14 cellular contexts compared by ENCODE assay signal in genomic region chr12:1927751-1928351, GRCh38. TPM values are rescaled to one million over a fixed set of nuclear protein-coding genes. Genes with fewer than 3 reads are reported as not detected.
DNase-seq lines count a peak whose midpoint lies in the region; ATAC-seq and TF ChIP-seq lines count a peak whose summit lies in the region.
"Had no signal": no experiment of that assay in that cellular context is flagged by ENCODE, and none has a peak within 500 bp of the region (broad histone marks: within the 10 kb centered on the region; RNA-seq: fewer than 3 reads in every experiment).

No MANE protein-coding gene starts in this region.

- H3K27me3 Mint-ChIP-seq in neural crest cell (ENCODE audit: low read depth) (no peaks in the 10 kb centered on the region), GM23338 (ENCODE audit: insufficient read depth, low read depth, poor library complexity) (peaks cover 16% of the 10 kb centered on the region)
- H3K27me3 Mint-ChIP-seq: activated CD4-positive, alpha-beta T cell treated with anti-CD3 and anti-CD28 coated beads for 36 hours had no signal

- no peak for ATAC-seq in GM23338
- ATAC-seq in left lung = no peak
- ATAC-seq: activated CD4-positive, alpha-beta T cell treated with anti-CD3 and anti-CD28 coated beads for 36 hours; pancreas had no signal

- H3K27ac Mint-ChIP-seq in neural crest cell (ENCODE audit: unreplicated experiment) (peak overlapping the region; percentile 57), GM23338 (no peak overlapping the region)
- H3K27ac Mint-ChIP-seq: activated CD4-positive, alpha-beta T cell treated with anti-CD3 and anti-CD28 coated beads for 36 hours had no signal

- H3K36me3 Mint-ChIP-seq in neural crest cell (ENCODE audit: low read depth) (no peaks in the 10 kb centered on the region), GM23338 (ENCODE audit: low read depth) (no peaks in the 10 kb centered on the region)

- H3K9me3 Mint-ChIP-seq in neural crest cell (no peaks in the 10 kb centered on the region), GM23338 (no peaks in the 10 kb centered on the region)

- TF ChIP-seq CTCF in fibroblast of pulmonary artery (IDR thresholded peaks at IDR 0.05; ENCODE audit: low read length, missing control alignments) (no peak), neural crest cell (conservative IDR thresholded peaks at IDR 0.05) (no peak), GM23338 (conservative IDR thresholded peaks at IDR 0.05; ENCODE audit: low read depth in 2 of 2) (no peak), left lung (IDR thresholded peaks at IDR 0.05) (no peak)

- H3K27me3 ChIP-seq in Karpas-422 (ENCODE audit: low read length) = no peaks in the 10 kb centered on the region
- no peaks in the 10 kb centered on the region for H3K27me3 ChIP-seq in GM23338 (ENCODE audit: insufficient read depth)
- H3K27me3 ChIP-seq in left lung = peaks cover 0 to 51% of the 10 kb centered on the region in 2 donors
- H3K27me3 ChIP-seq: pancreas had no signal

- H3K4me2 ChIP-seq in Karpas-422 (ENCODE audit: low read depth, low read length, poor library complexity, severe bottlenecking) = no peak overlapping the region
- no peak overlapping the region for H3K4me2 ChIP-seq in GM23338
- H3K4me2 ChIP-seq: PC-9 had no signal

- no peaks in the 10 kb centered on the region for H3K36me3 ChIP-seq in Karpas-422 (ENCODE audit: insufficient read depth, low read length)
- H3K36me3 ChIP-seq in GM23338 (ENCODE audit: insufficient read depth) = no peaks in the 10 kb centered on the region
- H3K36me3 ChIP-seq in left lung = no peaks in the 10 kb centered on the region
- H3K36me3 ChIP-seq: pancreas had no signal

- H3K27ac ChIP-seq in Karpas-422 (ENCODE audit: low read length) (no peak overlapping the region), GM23338 (ENCODE audit: low read depth) (no peak overlapping the region), left lung (no peak overlapping the region)
- H3K27ac ChIP-seq: HL-60, pancreas, PC-9 had no signal

- intact Hi-C loops in left lung (cut with DNase I) = no loop called here

- H4K20me1 ChIP-seq in Karpas-422 (ENCODE audit: insufficient read depth, low read depth, low read length) (no peaks in the 10 kb centered on the region), GM23338 (replicated peaks; ENCODE audit: insufficient read depth) (no peaks in the 10 kb centered on the region)

- no peaks in the 10 kb centered on the region for H3K9me3 ChIP-seq in Karpas-422 (ENCODE audit: low read length)
- no peaks in the 10 kb centered on the region for H3K9me3 ChIP-seq in left lung
- H3K9me3 ChIP-seq: pancreas had no signal

- peaks cover 27% of the 10 kb centered on the region for H3K4me1 Mint-ChIP-seq in neural crest cell
- no peaks in the 10 kb centered on the region; the same call in 2 of the 3 replicates for H3K4me1 Mint-ChIP-seq in GM23338

- peaks cover under 1% of the 10 kb centered on the region; the same call in 1 of the 2 replicates for H3F3A ChIP-seq in GM23338 (replicated peaks; ENCODE audit: low read depth)

- no peak overlapping the region for H3K4me3 ChIP-seq in Karpas-422 (ENCODE audit: low read length)
- H3K4me3 ChIP-seq in fibroblast of pulmonary artery (replicated peaks; ENCODE audit: low read depth, low read length) = no peak overlapping the region
- H3K4me3 ChIP-seq in GM23338 = no peak overlapping the region
- no peak overlapping the region for H3K4me3 ChIP-seq in left lung
- H3K4me3 ChIP-seq: pancreas, PC-9 had no signal

- no peak overlapping the region for H3K4me3 Mint-ChIP-seq in neural crest cell
- H3K4me3 Mint-ChIP-seq in GM23338 = no peak overlapping the region
- H3K4me3 Mint-ChIP-seq: activated CD4-positive, alpha-beta T cell treated with anti-CD3 and anti-CD28 coated beads for 36 hours had no signal

- H3K79me2 ChIP-seq in Karpas-422 (ENCODE audit: low read length) = no peaks in the 10 kb centered on the region
- no peaks in the 10 kb centered on the region for H3K79me2 ChIP-seq in GM23338 (replicated peaks; ENCODE audit: insufficient read depth)

- H2AFZ ChIP-seq in Karpas-422 (ENCODE audit: low read length) = no peak overlapping the region
- no peak overlapping the region for H2AFZ ChIP-seq in GM23338
- H2AFZ ChIP-seq: PC-9 had no signal

- DNase-seq in AG08395 (ENCODE audit: low spot score) = peak; percentile 29
- DNase-seq in Karpas-422 = peak; percentile 29
- peak; percentile 40 for DNase-seq in fibroblast of pulmonary artery (ENCODE audit: low read depth)
- no peak for DNase-seq in neural crest cell (ENCODE audit: low read depth, low spot score)
- no peak for DNase-seq in OCI-M2 (lab: John Stamatoyannopoulos, UW; ENCODE audit: unreplicated experiment)
- DNase-seq in NK-92 (lab: John Stamatoyannopoulos, UW; ENCODE audit: unreplicated experiment) = no peak
- no peak for DNase-seq in GM23338 (ENCODE audit: low spot score)
- DNase-seq in left lung = no peak
- DNase-seq: activated CD4-positive, alpha-beta T cell treated with anti-CD3 and anti-CD28 coated beads for 36 hours; DMS53; mesenchymal stem cell; PC-9 had no signal

- peaks cover 53% of the 10 kb centered on the region for H3K4me1 ChIP-seq in Karpas-422 (ENCODE audit: low read length)
- H3K4me1 ChIP-seq in GM23338 (ENCODE audit: insufficient read depth) = no peaks in the 10 kb centered on the region
- no peaks in the 10 kb centered on the region for H3K4me1 ChIP-seq in left lung
- H3K4me1 ChIP-seq: pancreas had no signal

- H3K9ac ChIP-seq in Karpas-422 (ENCODE audit: low read length) = no peak overlapping the region

- H3K9me2 ChIP-seq in Karpas-422 (replicated peaks; ENCODE audit: insufficient read depth, low read length) (no peaks in the 10 kb centered on the region), GM23338 (ENCODE audit: insufficient read depth) (no peaks in the 10 kb centered on the region)

TF ChIP-seq in GM23338, 12 proteins besides CTCF, POLR2A, EP300 and RAD21 (continues in another document):
- TF ChIP-seq ETS1 (IDR thresholded peaks at IDR 0.05) (no peak), STAT1 (IDR thresholded peaks at IDR 0.05; ENCODE audit: unreplicated experiment) (no peak), POLR2AphosphoS5 (IDR thresholded peaks at IDR 0.05; ENCODE audit: low read depth) (no peak), EZH2 (IDR thresholded peaks at IDR 0.05; ENCODE audit: low read depth, unreplicated experiment) (no peak)

RNA-seq across cellular contexts. Expression of gene CACNA2D4, which starts 9.4 kb away (rescaled TPM):
- total RNA-seq in Karpas-422 (2014; rRNA removed; shearing (Covaris generic); ENCODE audit: low replicate concordance) = 0.22 and 0.37 TPM in 2 replicates
- 0.72 and 1.3 TPM in 2 replicates for total RNA-seq in neural crest cell
- 0.07 TPM in 1 of 2 replicates, not detected in the other for total RNA-seq in GM23338 (2014; rRNA removed; shearing (Covaris generic))
- polyA plus RNA-seq in GM23338 (2016; fragmentation: Nextera tagmentation; extraction: Ambion mirVana) = 0.24 TPM in 1 of 2 replicates, not detected in the other
- total RNA-seq in left lung = 1 to 10 TPM; 2.6 to 6.5 TPM
- total RNA-seq: PC-9 had no signal

Comparison
In these comparisons a context has a peak if more than half of its experiments do, and no peak if none do; other contexts are left out.
1. DNase-seq: peak in AG08395 (single experiment), Karpas-422 (single experiment) and fibroblast of pulmonary artery (single experiment); none in neural crest cell (single experiment), OCI-M2 (single experiment), NK-92 (single experiment), GM23338 (single experiment) and left lung (0 of 2).